In genomic region chr1:116440731-116441130, GRCh38 we compare ENCODE assay signal across 27 cellular contexts.
"Had no signal": no experiment of that assay in that cellular context is flagged by ENCODE, and none has a peak within 500 bp of the region (broad histone marks: within the 10 kb centered on the region; RNA-seq: fewer than 3 reads in every experiment).

No MANE protein-coding gene starts in this region.

- H3K27ac ChIP-seq: left lung, pancreas, prostate gland, skin epidermis, stomach, testis, upper lobe of right lung had no signal

- DNase-seq: hypothalamus; immature natural killer cell; kidney; left colon; left lung; mesenchymal stem cell; naive thymus-derived CD8-positive, alpha-beta T cell; pancreas; posterior cingulate gyrus; retina; right cardiac atrium; stimulated activated CD4-positive, alpha-beta T cell treated with anti-CD3 and anti-CD28 coated beads, Interleukin-12 subunit alpha, Interleukin-12 subunit beta, amount 100 ng/mL, for 4 hours; stimulated activated CD4-positive, alpha-beta T cell treated with anti-CD3 and anti-CD28 coated beads, Interleukin-15, amount 100 ng/mL, for 24 hours; stimulated activated CD4-positive, alpha-beta T cell treated with anti-CD3 and anti-CD28 coated beads, Interleukin-2, amount 100 ng/mL, for 24 hours; stimulated activated CD4-positive, alpha-beta T cell treated with anti-CD3 and anti-CD28 coated beads, Interleukin-4, amount 100 ng/mL, for 1 hour; stimulated activated naive B cell treated with anti-CD40 and anti-IgM and Interleukin-4, amounts not matched to agents 10 μg/mL and 1 μg/mL and 100 μg/mL, for 72 hours; stimulated activated naive CD8-positive, alpha-beta T cell treated with anti-CD3 and anti-CD28 coated beads, Interleukin-15, Interleukin-2, amounts not matched to agents 100 U/mL and 50 U/mL, for 24 hours; stomach; testis; tibial artery; trophoblast cell; upper lobe of right lung had no signal

- H3K9me3 ChIP-seq: left lung, pancreas, prostate gland, stomach, testis, tibial artery, upper lobe of right lung had no signal

- ATAC-seq: left colon; left lung; naive thymus-derived CD8-positive, alpha-beta T cell; pancreas; right cardiac atrium; sciatic nerve; stimulated activated naive B cell treated with anti-CD40 and anti-IgM and Interleukin-4, amounts not matched to agents 10 μg/mL and 1 μg/mL and 100 μg/mL, for 72 hours; stimulated activated naive CD8-positive, alpha-beta T cell treated with anti-CD3 and anti-CD28 coated beads, Interleukin-15, Interleukin-2, amounts not matched to agents 100 U/mL and 50 U/mL, for 24 hours; upper lobe of right lung had no signal

- H3K27me3 ChIP-seq: left lung, pancreas, testis, tibial artery, upper lobe of right lung had no signal

- H3K4me3 ChIP-seq: left lung, pancreas, prostate gland, skin epidermis, stomach, testis, tibial artery, upper lobe of right lung had no signal

- FAIRE-seq: islet of Langerhans, kidney, pancreas, urothelium cell line had no signal

- H3K4me1 ChIP-seq: left lung, pancreas, prostate gland, stomach, testis, upper lobe of right lung had no signal

- H3K36me3 ChIP-seq: left lung, pancreas, prostate gland, stomach, tibial artery, upper lobe of right lung had no signal
